Comparison of ENCODE assay signal across 12 cellular contexts in genomic region chr2:85590950-85591349, GRCh38. TPM values are rescaled to one million over a fixed set of nuclear protein-coding genes. Genes with fewer than 3 reads are reported as not detected.
DNase-seq lines count a peak whose midpoint lies in the region; TF ChIP-seq lines count a peak whose summit lies in the region.
"Had no signal": no experiment of that assay in that cellular context is flagged by ENCODE, and none has a peak within 500 bp of the region (broad histone marks: within the 10 kb centered on the region; RNA-seq: fewer than 3 reads in every experiment).

No MANE protein-coding gene starts in this region.

- H3K27me3 ChIP-seq in SJCRH30 (no peaks in the 10 kb centered on the region), thyroid gland (no peaks in the 10 kb centered on the region)

- H3K4me3 Mint-ChIP-seq in endothelial cell (ENCODE audit: unreplicated experiment) = peak overlapping the region; percentile 56
- no peak overlapping the region for H3K4me3 Mint-ChIP-seq in nephron progenitor cell
- H3K4me3 Mint-ChIP-seq: activated T-cell treated with anti-CD3 and anti-CD28 coated beads, Interleukin-2, amount 50 U/mL, for 24 hours had no signal

- H3K27ac ChIP-seq in SJCRH30 (peak overlapping the region; percentile 29), thyroid gland (peak overlapping the region; percentile 63 to 88 (median 73))
- H3K27ac ChIP-seq: VCaP had no signal

- DNase-seq in SJCRH30 (no peak), endothelial cell (ENCODE audit: low spot score) (no peak), nephron progenitor cell (no peak), thyroid gland (no peak), NCI-H1930 (lab: John Stamatoyannopoulos, UW) (no peak), OCI-M1 (lab: John Stamatoyannopoulos, UW) (no peak), pons (ENCODE audit: low spot score) (no peak)
- DNase-seq: activated T-cell treated with anti-CD3 and anti-CD28 coated beads, Interleukin-2, amount 50 U/mL, for 24 hours; KG1; NCI-H2029 treated with DMSO at 0.1 percent for 48 hours; stimulated activated CD4-positive, alpha-beta T cell treated with anti-CD3 and anti-CD28 coated beads, Interleukin-1b, Interleukin-23, amount 100 ng/mL, for 48 hours had no signal

- H3K4me1 ChIP-seq in SJCRH30 (peaks cover 30% of the 10 kb centered on the region), thyroid gland (peaks cover 30 to 71% of the 10 kb centered on the region in 2 donors)

- 83 to 90% methylated on average over 2 of the region's 2 CpGs for WGBS in thyroid gland, 2 donors

- H3K9me3 ChIP-seq in SJCRH30 (replicated peaks) (no peaks in the 10 kb centered on the region), thyroid gland (no peaks in the 10 kb centered on the region)

- H3K4me1 Mint-ChIP-seq in endothelial cell (ENCODE audit: unreplicated experiment) = peaks cover 84% of the 10 kb centered on the region
- H3K4me1 Mint-ChIP-seq in nephron progenitor cell = peaks cover 56% of the 10 kb centered on the region

- H3K27me3 Mint-ChIP-seq in endothelial cell (ENCODE audit: unreplicated experiment) (peaks cover 23% of the 10 kb centered on the region), nephron progenitor cell (ENCODE audit: low read depth, poor library complexity) (peaks cover 3% of the 10 kb centered on the region)
- H3K27me3 Mint-ChIP-seq: activated T-cell treated with anti-CD3 and anti-CD28 coated beads, Interleukin-2, amount 50 U/mL, for 24 hours had no signal

- no peak for TF ChIP-seq POLR2A in thyroid gland (IDR thresholded peaks at IDR 0.05)

- H3K9me3 Mint-ChIP-seq in endothelial cell (ENCODE audit: unreplicated experiment) (no peaks in the 10 kb centered on the region), nephron progenitor cell (no peaks in the 10 kb centered on the region)
- H3K9me3 Mint-ChIP-seq: activated T-cell treated with anti-CD3 and anti-CD28 coated beads, Interleukin-2, amount 50 U/mL, for 24 hours had no signal

- intact Hi-C loops in thyroid gland (cut with DNase I) = no loop called here

- H3K36me3 Mint-ChIP-seq in endothelial cell (ENCODE audit: low read depth, unreplicated experiment) = peaks cover 42% of the 10 kb centered on the region
- no peaks in the 10 kb centered on the region for H3K36me3 Mint-ChIP-seq in nephron progenitor cell (ENCODE audit: low read depth)

- H3K36me3 ChIP-seq in SJCRH30 (no peaks in the 10 kb centered on the region), thyroid gland (no peaks in the 10 kb centered on the region)

- H3K4me3 ChIP-seq in SJCRH30 (no peak overlapping the region), thyroid gland (replicated peaks in 1 of 3) (no peak overlapping the region)

- peak overlapping the region; percentile 100 for H3K27ac Mint-ChIP-seq in endothelial cell (ENCODE audit: unreplicated experiment)
- peak overlapping the region; percentile 90 for H3K27ac Mint-ChIP-seq in nephron progenitor cell

- TF ChIP-seq CTCF in endothelial cell (IDR thresholded peaks at IDR 0.05; ENCODE audit: unreplicated experiment) = no peak
- no peak for TF ChIP-seq CTCF in nephron progenitor cell (IDR thresholded peaks at IDR 0.05)
- TF ChIP-seq CTCF in thyroid gland (IDR thresholded peaks at IDR 0.05) = no peak

RNA-seq across cellular contexts. Expression of gene RNF181, which starts 4.6 kb away (rescaled TPM):
- 91.1 and 111 TPM in 2 replicates for total RNA-seq in SJCRH30 (2014; rRNA removed; shearing (Covaris generic))
- total RNA-seq in endothelial cell (ENCODE audit: unreplicated experiment) = 155 TPM
- total RNA-seq in thyroid gland = 100 to 1,000 TPM in 3 of 4 donors, 10 to 100 TPM in 1; 86.9 to 202 (median 168) TPM

RNA-seq across cellular contexts. Expression of gene VAMP5, which starts 6.7 kb away (rescaled TPM):
- total RNA-seq in SJCRH30 (2014; rRNA removed; shearing (Covaris generic)) = not detected in 2 replicates
- total RNA-seq in endothelial cell (ENCODE audit: unreplicated experiment) (296 TPM), thyroid gland (10 to 100 TPM; 13.6 to 41.3 (median 20.7) TPM)

RNA-seq across cellular contexts. Expression of gene TMEM150A, which starts 11.5 kb away (rescaled TPM):
- total RNA-seq in SJCRH30 (2014; rRNA removed; shearing (Covaris generic)) = 5.4 and 5.6 TPM in 2 replicates
- total RNA-seq in endothelial cell (ENCODE audit: unreplicated experiment) (42.4 TPM), thyroid gland (10 to 100 TPM in 3 of 4 donors, 1 to 10 TPM in 1; 8.9 to 25.2 (median 21.9) TPM)

RNA-seq across cellular contexts. Expression of gene VAMP8, which starts 13.6 kb away (rescaled TPM):
- 51.3 and 54.7 TPM in 2 replicates for total RNA-seq in SJCRH30 (2014; rRNA removed; shearing (Covaris generic))
- total RNA-seq in endothelial cell (ENCODE audit: unreplicated experiment) (225 TPM), thyroid gland (100 to 1,000 TPM in 3 of 4 donors, 10 to 100 TPM in 1; 89.6 to 171 (median 121) TPM)

RNA-seq across cellular contexts. Expression of gene C2orf68, which starts 20.9 kb away (rescaled TPM):
- total RNA-seq in SJCRH30 (2014; rRNA removed; shearing (Covaris generic)) = 53.6 and 57.9 TPM in 2 replicates
- total RNA-seq in endothelial cell (ENCODE audit: unreplicated experiment) (47.5 TPM), thyroid gland (10 to 100 TPM; 24.0 to 30.1 (median 25.8) TPM)

Comparison
In these comparisons a context has a peak if more than half of its experiments do, and no peak if none do; other contexts are left out.
1. RNA of gene VAMP5, which starts 6.7 kb away (total RNA-seq): 296 TPM in endothelial cell (single experiment) and 13.6 to 41.3 TPM in thyroid gland; not detected in SJCRH30; every median in the first group is over 10 times any median in the second.